1 cellular context compared by ENCODE assay signal in genomic region chr14:89351364-89351957, GRCh38.
TF ChIP-seq lines count a peak whose summit lies in the region.

No MANE protein-coding gene starts in this region.

TF ChIP-seq in HepG2, 621 proteins besides CTCF, POLR2A, EP300 and RAD21 (continued from another document and continues in another):
- TF ChIP-seq ZBTB37 (CRISPR knock-in tag; IDR thresholded peaks at IDR 0.05) = peak; percentile 57; the same call in 1 of the 2 replicates
- no peak for TF ChIP-seq ZNF740 (CRISPR knock-in tag; IDR thresholded peaks at IDR 0.05)
- 0 out of 2 replicates have a peak, but pooled peaks have one; percentile 35 for TF ChIP-seq HOXA9 (CRISPR knock-in tag; IDR thresholded peaks at IDR 0.05; ENCODE audit: borderline replicate concordance)
- TF ChIP-seq HMG20A (CRISPR knock-in tag; IDR thresholded peaks at IDR 0.05; ENCODE audit: borderline replicate concordance) = peak; percentile 91
- no peak for TF ChIP-seq ZNF512 (CRISPR knock-in tag; IDR thresholded peaks at IDR 0.05)
- peak; percentile 61; the same call in 1 of the 2 replicates for TF ChIP-seq RFXAP (CRISPR knock-in tag; IDR thresholded peaks at IDR 0.05; ENCODE audit: borderline replicate concordance)
- peak; percentile 92 for TF ChIP-seq ARID5B (CRISPR knock-in tag; IDR thresholded peaks at IDR 0.05)
- TF ChIP-seq PHF21A (CRISPR knock-in tag; IDR thresholded peaks at IDR 0.05) = peak; percentile 76
- no peak for TF ChIP-seq ZNF234 (CRISPR knock-in tag; conservative IDR thresholded peaks at IDR 0.05)
- peak; percentile 72 for TF ChIP-seq ZMYM4 (CRISPR knock-in tag; IDR thresholded peaks at IDR 0.05)
- TF ChIP-seq ZNF615 (CRISPR knock-in tag; IDR thresholded peaks at IDR 0.05; ENCODE audit: borderline replicate concordance) = no peak; the same call in 1 of the 2 replicates
- TF ChIP-seq FOXA1 (IDR thresholded peaks at IDR 0.05) = peak; percentile 91
- TF ChIP-seq FOXA1 (CRISPR knock-in tag; IDR thresholded peaks at IDR 0.05) = peak; percentile 97
- TF ChIP-seq ZNF543 (CRISPR knock-in tag; IDR thresholded peaks at IDR 0.05) = peak; percentile 45; the same call in 1 of the 2 replicates
- peak; percentile 42; the same call in 1 of the 2 replicates for TF ChIP-seq ZFX (CRISPR knock-in tag; IDR thresholded peaks at IDR 0.05; ENCODE audit: low read depth)
- TF ChIP-seq CBX2 (IDR thresholded peaks at IDR 0.05; ENCODE audit: low read depth, low read length) = no peak
- no peak for TF ChIP-seq CBX2 (CRISPR knock-in tag; IDR thresholded peaks at IDR 0.05; ENCODE audit: low read depth)
- 0 out of 2 replicates have a peak, but pooled peaks have one; percentile 59 for TF ChIP-seq JUN (CRISPR knock-in tag; IDR thresholded peaks at IDR 0.05)
- peak; percentile 63 for TF ChIP-seq RCOR2 (CRISPR knock-in tag; IDR thresholded peaks at IDR 0.05)
- peak; percentile 97 for TF ChIP-seq CREM (IDR thresholded peaks at IDR 0.05)
- TF ChIP-seq CREM (CRISPR knock-in tag; IDR thresholded peaks at IDR 0.05) = no peak
- no peak for TF ChIP-seq HES4 (CRISPR knock-in tag; IDR thresholded peaks at IDR 0.05; ENCODE audit: borderline replicate concordance)
- no peak for TF ChIP-seq ARNT2 (CRISPR knock-in tag; IDR thresholded peaks at IDR 0.05; ENCODE audit: low read depth)
- no peak for TF ChIP-seq NFAT5 (CRISPR knock-in tag; IDR thresholded peaks at IDR 0.05)
- TF ChIP-seq HOXA5 (CRISPR knock-in tag; IDR thresholded peaks at IDR 0.05) = peak; percentile 93
- 0 out of 2 replicates have a peak, but pooled peaks have one; percentile 72 for TF ChIP-seq CCDC6 (CRISPR knock-in tag; IDR thresholded peaks at IDR 0.05)
- TF ChIP-seq CREBL2 (CRISPR knock-in tag; IDR thresholded peaks at IDR 0.05; ENCODE audit: borderline replicate concordance) = no peak
- 0 out of 2 replicates have a peak, but pooled peaks have one; percentile 23 for TF ChIP-seq CBX5 (CRISPR knock-in tag; IDR thresholded peaks at IDR 0.05; ENCODE audit: borderline replicate concordance)
- peak; percentile 89 for TF ChIP-seq STAT6 (CRISPR knock-in tag; IDR thresholded peaks at IDR 0.05; ENCODE audit: borderline replicate concordance)
- TF ChIP-seq ZNF296 (CRISPR knock-in tag; conservative IDR thresholded peaks at IDR 0.05) = no peak
- peak; percentile 82; the same call in 1 of the 2 replicates for TF ChIP-seq POGZ (CRISPR knock-in tag; IDR thresholded peaks at IDR 0.05)
- peak; percentile 38; the same call in 1 of the 2 replicates for TF ChIP-seq ZSCAN31 (CRISPR knock-in tag; IDR thresholded peaks at IDR 0.05; ENCODE audit: low read depth)
- peak in 1 of 2 experiments; percentile 84; a peak in 1 of 4 replicates for TF ChIP-seq KLF16 (CRISPR knock-in tag; IDR thresholded peaks at IDR 0.05)
- TF ChIP-seq ZFP82 (CRISPR knock-in tag; IDR thresholded peaks at IDR 0.05; ENCODE audit: borderline replicate concordance) = 0 out of 2 replicates have a peak, but pooled peaks have one; percentile 26
- TF ChIP-seq RXRA (CRISPR knock-in tag; IDR thresholded peaks at IDR 0.05) = peak; percentile 50; the same call in 1 of the 2 replicates
- peak; percentile 17; the same call in 1 of the 2 replicates for TF ChIP-seq SMC3 (IDR thresholded peaks at IDR 0.05; ENCODE audit: low read length)
- TF ChIP-seq CENPT (CRISPR knock-in tag; IDR thresholded peaks at IDR 0.05; ENCODE audit: low read depth) = no peak
- no peak for TF ChIP-seq ZBTB14 (CRISPR knock-in tag; IDR thresholded peaks at IDR 0.05)
- TF ChIP-seq ZNF510 (CRISPR knock-in tag; IDR thresholded peaks at IDR 0.05; ENCODE audit: low read depth) = no peak
- TF ChIP-seq LCORL (IDR thresholded peaks at IDR 0.05) = no peak
- no peak; the same call in 1 of the 2 replicates for TF ChIP-seq LCORL (CRISPR knock-in tag; IDR thresholded peaks at IDR 0.05)
- TF ChIP-seq ZNF589 (CRISPR knock-in tag; conservative IDR thresholded peaks at IDR 0.05) = peak; percentile 58; the same call in 1 of the 2 replicates
- TF ChIP-seq ARID3A (IDR thresholded peaks at IDR 0.05; ENCODE audit: low read depth, low read length) = peak; percentile 93
- TF ChIP-seq ZSCAN22 (CRISPR knock-in tag; IDR thresholded peaks at IDR 0.05) = no peak
- no peak for TF ChIP-seq MATR3 (CRISPR knock-in tag; IDR thresholded peaks at IDR 0.05)
- TF ChIP-seq FOXP1 (IDR thresholded peaks at IDR 0.05) = peak; percentile 77
- peak; percentile 96 for TF ChIP-seq FOXP1 (CRISPR knock-in tag; IDR thresholded peaks at IDR 0.05)
- no peak for TF ChIP-seq ZNF451 (CRISPR knock-in tag; IDR thresholded peaks at IDR 0.05)
- 0 out of 2 replicates have a peak, but pooled peaks have one; percentile 19 for TF ChIP-seq YEATS2 (CRISPR knock-in tag; IDR thresholded peaks at IDR 0.05; ENCODE audit: borderline replicate concordance)
- TF ChIP-seq TCF7L2 (IDR thresholded peaks at IDR 0.05; ENCODE audit: low read depth, low read length) = peak; percentile 97
